In the genomic region with DNA sequence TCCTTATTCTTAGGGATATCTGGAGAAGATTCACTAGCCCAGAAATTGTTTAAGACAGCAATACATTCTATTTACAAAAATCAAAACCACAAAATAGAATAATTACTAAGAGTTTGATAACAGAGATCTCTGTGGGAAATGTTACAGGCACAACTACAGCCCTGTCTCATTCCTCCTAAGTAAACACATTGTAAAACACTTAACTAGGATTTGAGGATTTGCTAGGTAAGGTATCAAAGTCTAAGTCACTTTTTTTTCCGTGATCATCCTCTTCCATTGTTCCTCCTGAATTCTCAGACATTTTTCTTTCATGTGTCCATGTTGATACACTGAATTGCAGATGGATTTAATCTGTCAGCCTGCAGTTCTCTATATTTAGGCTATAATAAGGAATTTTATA, we compare ENCODE assay signal across 25 cellular contexts.
"Had no signal": no experiment of that assay in that cellular context is flagged by ENCODE, and none has a peak within 500 bp of the region (broad histone marks: within the 10 kb centered on the region; RNA-seq: fewer than 3 reads in every experiment).

No MANE protein-coding gene starts in this region.

- H3K36me3 Mint-ChIP-seq: activated naive CD4-positive, alpha-beta T cell treated with anti-CD3 and anti-CD28 coated beads, Interleukin-2, amount 50 U/mL, for 24 hours had no signal

- H3K36me3 ChIP-seq: ascending aorta, SJCRH30 had no signal

- H3K27ac ChIP-seq: ascending aorta, body of pancreas, SJCRH30 had no signal

- H3K9me3 Mint-ChIP-seq: activated naive CD4-positive, alpha-beta T cell treated with anti-CD3 and anti-CD28 coated beads, Interleukin-2, amount 50 U/mL, for 24 hours; T-helper 1 cell treated with Interleukin-12 subunit alpha and Interleukin-12 subunit beta and Interleukin-4 antibody, amounts not matched to agents 30 μg/mL and 1 μg/mL, for 36 hours had no signal

- H3K9ac ChIP-seq: SK-N-SH had no signal

- H3K27me3 ChIP-seq: ascending aorta, body of pancreas, SJCRH30 had no signal

- H3K27ac Mint-ChIP-seq: activated CD8-positive, alpha-beta T cell treated with anti-CD3 and anti-CD28 coated beads, Interleukin-2, amount 10 ng/mL, durations not matched to agents 7 days and 5 days; activated naive CD4-positive, alpha-beta T cell treated with anti-CD3 and anti-CD28 coated beads, Interleukin-2, amount 50 U/mL, for 24 hours; T-helper 1 cell treated with Interleukin-12 subunit alpha and Interleukin-12 subunit beta and Interleukin-4 antibody, amounts not matched to agents 30 μg/mL and 1 μg/mL, for 36 hours had no signal

- H3K4me3 ChIP-seq: ascending aorta, body of pancreas, K562, SJCRH30 had no signal

- ATAC-seq: activated CD8-positive, alpha-beta T cell treated with anti-CD3 and anti-CD28 coated beads, Interleukin-2, amount 10 ng/mL, durations not matched to agents 7 days and 5 days; body of pancreas; K562; Panc1; Right ventricle myocardium inferior had no signal

- DNase-seq: activated CD4-positive, alpha-beta T cell treated with anti-CD3 and anti-CD28 coated beads for 48 hours; activated CD4-positive, alpha-beta T cell treated with anti-CD3 and anti-CD28 coated beads, Interleukin-2, amount 50 U/mL, for 4 hours; activated CD4-positive, CD25-positive, alpha-beta regulatory T cell treated with anti-CD3 and anti-CD28 coated beads, Interleukin-2, amount 50 U/mL, for 72 hours; activated CD8-positive, alpha-beta memory T cell treated with anti-CD3 and anti-CD28 coated beads, Interleukin-2, amount 50 U/mL, for 48 hours; activated CD8-positive, alpha-beta T cell treated with anti-CD3 and anti-CD28 coated beads, Interleukin-2, amount 10 ng/mL, durations not matched to agents 7 days and 5 days; activated naive CD4-positive, alpha-beta T cell; activated T-cell treated with anti-CD3 and anti-CD28 coated beads, Interleukin-2, amount 50 U/mL, for 1 hour; body of pancreas; Kasumi-1; NCI-H1048; NCI-H1417; NCI-H510A; NCI-H526 treated with DMSO at 0.1 percent for 48 hours; NCI-H82; OCI-M1; RPMI8226; SJCRH30; SK-N-SH; SW 1271 had no signal

- H3K9me3 ChIP-seq: ascending aorta, body of pancreas, SJCRH30, SK-N-SH had no signal

- H3K27me3 Mint-ChIP-seq: activated naive CD4-positive, alpha-beta T cell treated with anti-CD3 and anti-CD28 coated beads, Interleukin-2, amount 50 U/mL, for 24 hours had no signal

- H3K4me3 Mint-ChIP-seq: activated CD8-positive, alpha-beta T cell treated with anti-CD3 and anti-CD28 coated beads, Interleukin-2, amount 10 ng/mL, durations not matched to agents 7 days and 5 days; activated naive CD4-positive, alpha-beta T cell treated with anti-CD3 and anti-CD28 coated beads, Interleukin-2, amount 50 U/mL, for 24 hours; T-helper 1 cell treated with Interleukin-12 subunit alpha and Interleukin-12 subunit beta and Interleukin-4 antibody, amounts not matched to agents 30 μg/mL and 1 μg/mL, for 36 hours had no signal

- H3K4me1 Mint-ChIP-seq: activated naive CD4-positive, alpha-beta T cell treated with anti-CD3 and anti-CD28 coated beads, Interleukin-2, amount 50 U/mL, for 24 hours had no signal
